39 cellular contexts compared by ENCODE assay signal in genomic region chr6:168063431-168063830, GRCh38. TPM values are rescaled to one million over a fixed set of nuclear protein-coding genes. Genes with fewer than 3 reads are reported as not detected.
"Had no signal": no experiment of that assay in that cellular context is flagged by ENCODE, and none has a peak within 500 bp of the region (broad histone marks: within the 10 kb centered on the region; RNA-seq: fewer than 3 reads in every experiment).

No MANE protein-coding gene starts in this region.

- H3K4me3 ChIP-seq: MG63 had no signal

- H3K9me3 ChIP-seq: MG63 had no signal

- DNase-seq: Karpas-422, Kasumi-1, MG63, MM.1S, MV-4-11, NCI-H1048, NCI-H1092, NCI-H1092 treated with DMSO at 0.1 percent for 48 hours, NCI-H1105, NCI-H1105 treated with DMSO at 0.1 percent for 48 hours, NCI-H1417, NCI-H1417 treated with DMSO at 0.1 percent for 48 hours, NCI-H1436, NCI-H1436 treated with DMSO at 0.1 percent for 48 hours, NCI-H146, NCI-H1694, NCI-H1694 treated with DMSO at 0.1 percent for 48 hours, NCI-H187, NCI-H187 treated with DMSO at 0.1 percent for 48 hours, NCI-H1930, NCI-H2029, NCI-H2029 treated with DMSO at 0.1 percent for 48 hours, NCI-H2081, NCI-H2081 treated with DMSO at 0.1 percent for 48 hours, NCI-H2107, NCI-H2171, NCI-H2171 treated with DMSO at 0.1 percent for 48 hours, NCI-H2227 treated with DMSO at 0.1 percent for 48 hours, NCI-H226, NCI-H345, NCI-H446, NCI-H446 treated with DMSO at 0.1 percent for 48 hours, NCI-H510A, NCI-H510A treated with DMSO at 0.1 percent for 48 hours, NCI-H524 had no signal

- H3K27me3 ChIP-seq: MG63 had no signal

- H3K36me3 ChIP-seq: MG63 had no signal

RNA-seq across cellular contexts. Expression of gene FRMD1, which starts 15.6 kb away (rescaled TPM):
- total RNA-seq: LHCN-M2, M059J, MCF 10A, NCI-H460 had no signal
